ENCODE assay signal across 8 cellular contexts in genomic region chr22:21867528-21868266, GRCh38.
DNase-seq lines count a peak whose midpoint lies in the region; ATAC-seq and TF ChIP-seq lines count a peak whose summit lies in the region.

MAPK1 (minus strand) TSS chr22:21867645; CDS start chr22:21867440, 205 bp downstream.

- peaks cover 18% of the 10 kb centered on the region for H4K20me1 ChIP-seq in DOHH2 (ENCODE audit: control insufficient read depth, insufficient read depth, low read depth, low read length)
- peaks cover 6% of the 10 kb centered on the region for H4K20me1 ChIP-seq in KMS-11 (ENCODE audit: insufficient read depth)

- H3K4me1 Mint-ChIP-seq in nephron progenitor cell: peaks cover 50% of the 10 kb centered on the region
- H3K4me1 Mint-ChIP-seq in stimulated activated naive CD8-positive, alpha-beta T cell treated with anti-CD3 and anti-CD28 coated beads, Interleukin-15, amount 100 ng/mL, for 72 hours: peaks cover 46% of the 10 kb centered on the region

- H3K27me3 ChIP-seq in DOHH2 (ENCODE audit: control insufficient read depth, low read length): no peaks in the 10 kb centered on the region
- H3K27me3 ChIP-seq in KMS-11 (ENCODE audit: insufficient read depth, low read depth): no peaks in the 10 kb centered on the region

- H3K36me3 ChIP-seq in DOHH2 (ENCODE audit: control insufficient read depth, low read length) (peaks cover 18% of the 10 kb centered on the region), KMS-11 (ENCODE audit: insufficient read depth) (no peaks in the 10 kb centered on the region)

- H3K27ac ChIP-seq in DOHH2 (ENCODE audit: low read depth, low read length) (peak within 1 kb of the TSS; percentile 69), KMS-11 (peak within 1 kb of the TSS; percentile 67)

- peaks cover 8% of the 10 kb centered on the region for H3K9me3 Mint-ChIP-seq in nephron progenitor cell
- peaks cover 0 to 2% of the 10 kb centered on the region in 2 donors for H3K9me3 Mint-ChIP-seq in stimulated activated naive CD8-positive, alpha-beta T cell treated with anti-CD3 and anti-CD28 coated beads, Interleukin-15, amount 100 ng/mL, for 72 hours

- peaks cover 27% of the 10 kb centered on the region for H3K36me3 Mint-ChIP-seq in nephron progenitor cell (ENCODE audit: low read depth)

- DNase-seq in RPMI8226 (peak; percentile 73), fibroblast of pulmonary artery (ENCODE audit: low read depth) (peak; percentile 85), nephron progenitor cell (peak; percentile 94)
- peak; percentile 93 for DNase-seq in activated T-helper 9 cell treated with anti-CD3 and anti-CD28 coated beads, Interleukin-2, amount 50 U/mL, for 16 hours (ENCODE audit: low read depth)
- peak; percentile 95 to 97 for DNase-seq in stimulated activated naive CD8-positive, alpha-beta T cell treated with anti-CD3 and anti-CD28 coated beads, Interleukin-15, amount 100 ng/mL, for 72 hours

- H3K4me3 ChIP-seq in DOHH2 (ENCODE audit: low read length) (peak within 1 kb of the TSS; percentile 88), KMS-11 (IDR thresholded peaks at IDR 0.05; ENCODE audit: insufficient read depth, low read depth, low read length) (no peak within 1 kb of the TSS), fibroblast of pulmonary artery (replicated peaks; ENCODE audit: low read depth, low read length) (peak within 1 kb of the TSS; percentile 95)

- H3K4me2 ChIP-seq in DOHH2 (ENCODE audit: low read length) (peak within 1 kb of the TSS; percentile 73), KMS-11 (peak within 1 kb of the TSS; percentile 76)

- H3K9me2 ChIP-seq in DOHH2 (replicated peaks; ENCODE audit: control insufficient read depth, low read length): no peaks in the 10 kb centered on the region

- peaks cover 48% of the 10 kb centered on the region for H3K79me2 ChIP-seq in DOHH2 (ENCODE audit: control insufficient read depth, low read length)
- peaks cover 42% of the 10 kb centered on the region for H3K79me2 ChIP-seq in KMS-11 (ENCODE audit: insufficient read depth, low read depth)

- peak within 1 kb of the TSS; percentile 92 for H3K4me3 Mint-ChIP-seq in nephron progenitor cell
- H3K4me3 Mint-ChIP-seq in stimulated activated naive CD8-positive, alpha-beta T cell treated with anti-CD3 and anti-CD28 coated beads, Interleukin-15, amount 100 ng/mL, for 72 hours: peak within 1 kb of the TSS; percentile 90 to 92

- peaks cover 40% of the 10 kb centered on the region for H3K4me1 ChIP-seq in DOHH2 (ENCODE audit: control insufficient read depth, low read length)
- H3K4me1 ChIP-seq in KMS-11 (ENCODE audit: low read depth, poor library complexity, severe bottlenecking): peaks cover 32% of the 10 kb centered on the region

- H3K9ac ChIP-seq in KMS-11: peak within 1 kb of the TSS; percentile 54; the same call in 1 of the 2 replicates

- no peaks in the 10 kb centered on the region for H3K9me3 ChIP-seq in DOHH2 (ENCODE audit: control insufficient read depth, insufficient read depth, low read length)

- ATAC-seq in GM21737 (IDR thresholded peaks at IDR 0.05; ENCODE audit: unreplicated experiment): peak; percentile 80
- peak; percentile 94 for ATAC-seq in stimulated activated naive CD8-positive, alpha-beta T cell treated with anti-CD3 and anti-CD28 coated beads, Interleukin-15, amount 100 ng/mL, for 72 hours

- peak within 1 kb of the TSS; percentile 90 for H3K27ac Mint-ChIP-seq in nephron progenitor cell
- H3K27ac Mint-ChIP-seq in stimulated activated naive CD8-positive, alpha-beta T cell treated with anti-CD3 and anti-CD28 coated beads, Interleukin-15, amount 100 ng/mL, for 72 hours: peak within 1 kb of the TSS; percentile 98 to 99

- H3F3A ChIP-seq in DOHH2 (ENCODE audit: control insufficient read depth, insufficient read depth): peaks cover 5% of the 10 kb centered on the region; the same call in 1 of the 2 replicates

- TF ChIP-seq CTCF in DOHH2 (IDR thresholded peaks at IDR 0.05; ENCODE audit: low read depth, low read length, poor library complexity, severe bottlenecking) (peak; percentile 66), KMS-11 (conservative IDR thresholded peaks at IDR 0.05; ENCODE audit: low read depth, low read length) (peak; percentile 52), fibroblast of pulmonary artery (IDR thresholded peaks at IDR 0.05; ENCODE audit: low read length, missing control alignments) (peak; percentile 11), nephron progenitor cell (IDR thresholded peaks at IDR 0.05) (no peak)

- H2AFZ ChIP-seq in KMS-11 (ENCODE audit: low read depth): peak within 1 kb of the TSS; percentile 74

- peaks cover 15% of the 10 kb centered on the region for H3K27me3 Mint-ChIP-seq in nephron progenitor cell (ENCODE audit: low read depth, poor library complexity)
- no peaks in the 10 kb centered on the region for H3K27me3 Mint-ChIP-seq in stimulated activated naive CD8-positive, alpha-beta T cell treated with anti-CD3 and anti-CD28 coated beads, Interleukin-15, amount 100 ng/mL, for 72 hours
